ENCODE assay signal across 22 cellular contexts in the genomic region with DNA sequence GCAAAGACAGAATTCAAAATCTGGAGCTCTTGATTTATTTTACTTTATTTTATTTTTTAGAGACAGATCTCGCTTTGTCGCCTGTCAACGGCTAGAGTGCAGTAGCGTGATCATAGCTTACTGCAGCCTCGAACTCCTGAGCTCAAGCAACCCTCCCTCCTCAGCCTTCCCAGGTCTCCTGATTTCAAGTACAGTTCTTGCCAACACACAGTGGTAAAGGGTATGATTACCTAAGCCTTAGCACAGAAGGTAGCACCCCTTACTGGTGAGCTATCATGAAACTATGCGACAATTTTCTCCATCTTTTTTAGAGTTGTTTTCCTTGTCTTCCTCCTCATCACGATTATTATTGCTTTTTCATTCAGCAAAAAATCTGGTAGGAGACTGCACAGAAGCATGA.
DNase-seq lines count a peak whose midpoint lies in the region; ATAC-seq, FAIRE-seq and TF ChIP-seq lines count a peak whose summit lies in the region.
"Had no signal": no experiment of that assay in that cellular context is flagged by ENCODE, and none has a peak within 500 bp of the region (broad histone marks: within the 10 kb centered on the region; RNA-seq: fewer than 3 reads in every experiment).

No MANE protein-coding gene starts in this region.

- no peak for ATAC-seq in thoracic aorta (ENCODE audit: insufficient number of reproducible peaks, low FRiP score, low read depth)
- no peak for ATAC-seq in GM19351 (IDR thresholded peaks at IDR 0.05; ENCODE audit: unreplicated experiment)
- ATAC-seq in GM18870 (IDR thresholded peaks at IDR 0.05; ENCODE audit: unreplicated experiment), result no peak

- peak overlapping the region; percentile 86; the same call in 1 of the 2 replicates for H2AFZ ChIP-seq in H1 (ENCODE audit: low read length)

- no peak overlapping the region for H3K23ac ChIP-seq in H1 (ENCODE audit: insufficient read length)

- H2AK5ac ChIP-seq in H1 (ENCODE audit: low read depth, low read length), result peak overlapping the region; percentile 29; the same call in 1 of the 2 replicates

- H2BK20ac ChIP-seq in H1 (ENCODE audit: low read length), result no peak overlapping the region

- H4K5ac ChIP-seq in H1 (ENCODE audit: insufficient read length, low read depth, low read length), result no peak overlapping the region

- no peaks in the 10 kb centered on the region for H3K36me3 ChIP-seq in KOPT-K1 (ENCODE audit: insufficient read depth, low read length)
- H3K36me3 ChIP-seq in H1 (ENCODE audit: control insufficient read depth in 2 of 4, insufficient read depth in 4 of 4, low read length in 3 of 4), result no peaks in the 10 kb centered on the region
- H3K36me3 ChIP-seq in thoracic aorta, result no peaks in the 10 kb centered on the region
- no peaks in the 10 kb centered on the region for H3K36me3 ChIP-seq in WERI-Rb-1
- H3K36me3 ChIP-seq: BLaER1 treated with 17β-estradiol and CSF1 and Interleukin-3, amounts not matched to agents 10 nM and 100 nM; MG63; neutrophil had no signal

- no peak overlapping the region for H3K4me2 ChIP-seq in H1 (ENCODE audit: insufficient read depth in 1 of 2, low read depth in 2 of 2, low read length in 2 of 2)
- H3K4me2 ChIP-seq: BLaER1 treated with 17β-estradiol and CSF1 and Interleukin-3, amounts not matched to agents 10 nM and 100 nM had no signal

- H3K14ac ChIP-seq in H1 (ENCODE audit: insufficient read length), result no peak overlapping the region

- H4K20me1 ChIP-seq in H1 (replicated peaks in 1 of 2; ENCODE audit: control insufficient read depth in 1 of 2, insufficient read depth in 2 of 2, low read length in 2 of 2), result no peaks in the 10 kb centered on the region
- H4K20me1 ChIP-seq: BLaER1 treated with 17β-estradiol and CSF1 and Interleukin-3, amounts not matched to agents 10 nM and 100 nM had no signal

- no peak overlapping the region for H4K8ac ChIP-seq in H1 (ENCODE audit: extremely low read depth, insufficient read depth, low read length)

- H3K27me3 Mint-ChIP-seq in activated T-cell treated with anti-CD3 and anti-CD28 coated beads, Interleukin-2, amount 50 U/mL, for 24 hours, result no peaks in the 10 kb centered on the region

- H3K36me3 Mint-ChIP-seq in activated T-cell treated with anti-CD3 and anti-CD28 coated beads, Interleukin-2, amount 50 U/mL, for 24 hours (ENCODE audit: low read depth), result no peaks in the 10 kb centered on the region

- H3K27ac Mint-ChIP-seq in activated T-cell treated with anti-CD3 and anti-CD28 coated beads, Interleukin-2, amount 50 U/mL, for 24 hours, result no peak overlapping the region
- H3K27ac Mint-ChIP-seq: activated CD8-positive, alpha-beta T cell treated with anti-CD3 and anti-CD28 coated beads for 36 hours had no signal

- no peaks in the 10 kb centered on the region for H3K9me3 Mint-ChIP-seq in activated T-cell treated with anti-CD3 and anti-CD28 coated beads, Interleukin-2, amount 50 U/mL, for 24 hours
- H3K9me3 Mint-ChIP-seq: activated CD8-positive, alpha-beta T cell treated with anti-CD3 and anti-CD28 coated beads for 36 hours had no signal

- no peak overlapping the region for H3K4ac ChIP-seq in H1 (replicated peaks; ENCODE audit: insufficient read length, low read depth, low read length)

- H3K23me2 ChIP-seq in H1 (ENCODE audit: low read depth, low read length), result no peaks in the 10 kb centered on the region

- no peaks in the 10 kb centered on the region for H3K9me3 ChIP-seq in KOPT-K1 (ENCODE audit: insufficient read depth, low read length, poor library complexity, severe bottlenecking)
- H3K9me3 ChIP-seq in H1 (ENCODE audit: insufficient read depth in 2 of 2, low read depth in 1 of 2, low read length in 1 of 2), result no peaks in the 10 kb centered on the region
- H3K9me3 ChIP-seq in thoracic aorta, result no peaks in the 10 kb centered on the region
- no peaks in the 10 kb centered on the region for H3K9me3 ChIP-seq in WERI-Rb-1 (ENCODE audit: severe bottlenecking)
- H3K9me3 ChIP-seq: BLaER1 treated with 17β-estradiol and CSF1 and Interleukin-3, amounts not matched to agents 10 nM and 100 nM; MG63; mucosa of descending colon; neutrophil had no signal

- TF ChIP-seq CTCF in H1 (IDR thresholded peaks at IDR 0.05; ENCODE audit: control extremely low read depth in 1 of 3, insufficient read depth in 1 of 3, low read depth in 1 of 3, low read length in 3 of 3) (no peak), thoracic aorta (IDR thresholded peaks at IDR 0.05) (no peak), WERI-Rb-1 (IDR thresholded peaks at IDR 0.05; ENCODE audit: low read depth, low read length) (no peak)

- H3K9ac ChIP-seq in H1 (replicated peaks in 1 of 4; ENCODE audit: extremely low read depth in 1 of 4, low read depth in 3 of 4, low read length in 3 of 4), result no peak overlapping the region
- H3K9ac ChIP-seq: BLaER1 treated with 17β-estradiol and CSF1 and Interleukin-3, amounts not matched to agents 10 nM and 100 nM had no signal

- FAIRE-seq in H1 (lab: Jason Lieb, UNC), result no peak

- no peak overlapping the region for H2BK15ac ChIP-seq in H1 (ENCODE audit: low read length)

- WGBS in H1 (ENCODE audit: extremely low coverage in 1 of 2, insufficient coverage in 1 of 2, insufficient read length in 1 of 2, insufficient replicate concordance in 2 of 2, low coverage in 1 of 2, low lambda C conversion rate in 2 of 2, missing lambda C conversion rate in 1 of 2), 2 experiments, result 85% methylated on average over 7 of the region's 7 CpGs; no CpG with 5 or more reads in 1 of the 2 experiments

- TF ChIP-seq EP300 in H1 (IDR thresholded peaks at IDR 0.05; ENCODE audit: borderline replicate concordance in 1 of 2, low read depth in 2 of 2, low read length in 2 of 2), result no peak

- no peak overlapping the region for H2BK5ac ChIP-seq in H1 (ENCODE audit: low read depth, low read length)

- no peak overlapping the region for H3K56ac ChIP-seq in H1 (replicated peaks; ENCODE audit: insufficient read length, low read depth, low read length)

- H2BK120ac ChIP-seq in H1 (replicated peaks; ENCODE audit: low read depth, low read length), result no peak overlapping the region

- H3K27ac ChIP-seq in KOPT-K1 (ENCODE audit: low read depth, low read length, poor library complexity, severe bottlenecking) (peak overlapping the region; percentile 35), H1 (ENCODE audit: low read depth, low read length) (no peak overlapping the region), thoracic aorta (peak overlapping the region; percentile 53 to 63), WERI-Rb-1 (no peak overlapping the region)
- H3K27ac ChIP-seq: BLaER1 treated with 17β-estradiol and CSF1 and Interleukin-3, amounts not matched to agents 10 nM and 100 nM; dorsolateral prefrontal cortex; neutrophil had no signal

- H3K4me1 Mint-ChIP-seq in activated T-cell treated with anti-CD3 and anti-CD28 coated beads, Interleukin-2, amount 50 U/mL, for 24 hours (ENCODE audit: low read depth), result peaks cover 26% of the 10 kb centered on the region

- no peaks in the 10 kb centered on the region for H3K27me3 ChIP-seq in H1 (replicated peaks in 1 of 4; ENCODE audit: control insufficient read depth in 3 of 4, extremely low read depth in 1 of 4, insufficient read depth in 3 of 4, low read length in 3 of 4)
- H3K27me3 ChIP-seq in thoracic aorta (replicated peaks; ENCODE audit: insufficient read depth), result no peaks in the 10 kb centered on the region
- H3K27me3 ChIP-seq in WERI-Rb-1 (ENCODE audit: insufficient read depth, low read depth, severe bottlenecking), result no peaks in the 10 kb centered on the region
- H3K27me3 ChIP-seq: BLaER1 treated with 17β-estradiol and CSF1 and Interleukin-3, amounts not matched to agents 10 nM and 100 nM; dorsolateral prefrontal cortex; neutrophil had no signal

- no peak overlapping the region for H4K91ac ChIP-seq in H1 (replicated peaks; ENCODE audit: insufficient read length, low read length)

- H2BK12ac ChIP-seq in H1 (ENCODE audit: low read depth, low read length), result no peak overlapping the region

- no peaks in the 10 kb centered on the region for H3K79me1 ChIP-seq in H1 (ENCODE audit: low read depth, low read length)

- DNase-seq in activated T-cell treated with anti-CD3 and anti-CD28 coated beads, Interleukin-2, amount 50 U/mL, for 24 hours, result no peak
- DNase-seq in activated T-cell treated with anti-CD3 and anti-CD28 coated beads for 4 hours (no peak), H1 (ENCODE audit: low read depth in 1 of 2, low spot score in 2 of 2) (no peak), thoracic aorta (ENCODE audit: low spot score) (no peak), WERI-Rb-1 (no peak)
- DNase-seq: activated T-cell treated with anti-CD3 and anti-CD28 coated beads, Interleukin-2, amount 50 U/mL, for 1 hour; amniotic stem cell; dorsolateral prefrontal cortex; GOT3; IMR-90; MG63; mucosa of descending colon; NCI-H1436; NCI-H2171; stimulated activated CD4-positive, alpha-beta T cell treated with anti-CD3 and anti-CD28 coated beads, Interleukin-4, amount 100 ng/mL, for 1 hour; stimulated activated naive CD8-positive, alpha-beta T cell treated with anti-CD3 and anti-CD28 coated beads, Interleukin-15, Interleukin-2, amounts not matched to agents 100 U/mL and 50 U/mL, for 24 hours had no signal

- no peaks in the 10 kb centered on the region for H3K79me2 ChIP-seq in H1 (ENCODE audit: control insufficient read depth in 1 of 2, insufficient read depth in 2 of 2, low read length in 2 of 2)

- H3K4me3 ChIP-seq in H1 (ENCODE audit: extremely low read depth in 1 of 4, insufficient read depth in 2 of 4, low read depth in 3 of 4, low read length in 4 of 4) (no peak overlapping the region), thoracic aorta (peak overlapping the region; percentile 61), WERI-Rb-1 (ENCODE audit: low read depth, low read length) (no peak overlapping the region)
- H3K4me3 ChIP-seq: BLaER1 treated with 17β-estradiol and CSF1 and Interleukin-3, amounts not matched to agents 10 nM and 100 nM; MG63; mucosa of descending colon had no signal

- peak overlapping the region; percentile 39 for H3K4me3 Mint-ChIP-seq in activated T-cell treated with anti-CD3 and anti-CD28 coated beads, Interleukin-2, amount 50 U/mL, for 24 hours
- H3K4me3 Mint-ChIP-seq: activated CD8-positive, alpha-beta T cell treated with anti-CD3 and anti-CD28 coated beads for 36 hours had no signal

- no peaks in the 10 kb centered on the region for H3K4me1 ChIP-seq in H1 (replicated peaks in 1 of 4; ENCODE audit: control insufficient read depth in 3 of 4, insufficient read depth in 4 of 4, low read length in 3 of 4)
- H3K4me1 ChIP-seq in thoracic aorta (ENCODE audit: control insufficient read depth in 1 of 2, low read depth in 2 of 2), result peaks cover 0 to 23% of the 10 kb centered on the region in 2 donors

- TF ChIP-seq POLR2A in H1 (IDR thresholded peaks at IDR 0.05; ENCODE audit: control extremely low read depth in 1 of 2, low read depth in 2 of 2, low read length in 2 of 2), result no peak

- no peak for TF ChIP-seq RAD21 in H1 (IDR thresholded peaks at IDR 0.05 in 1 of 2, conservative IDR thresholded peaks at IDR 0.05 in 1 of 2; ENCODE audit: low read depth in 2 of 2, low read length in 2 of 2)

- H3K18ac ChIP-seq in H1 (ENCODE audit: extremely low read depth, low read length), result no peak overlapping the region

- CTCF ChIA-PET in H1 (lab: Charles Lee; ENCODE audit: partially characterized antibody), result interaction anchor here (0.7 to 1.9 kb wide), 17 partner anchors 9 to 481 kb away, joined by 3 to 9 read pairs (median 4); no protein-coding TSS in a partner anchor

- POLR2A ChIA-PET in H1 (lab: Charles Lee; ENCODE audit: partially characterized antibody), result interaction anchor here (0.9 kb wide), 1 partner anchor 24 kb away, joined by 3 read pairs; no protein-coding TSS in a partner anchor

Comparison
In these comparisons a context has a peak if more than half of its experiments do, and no peak if none do; other contexts are left out.
1. H3K27ac ChIP-seq: peak in KOPT-K1 (single experiment) and thoracic aorta (2 of 2); none in H1 (single experiment) and WERI-Rb-1 (single experiment).